ENCODE assay signal across 8 cellular contexts in the genomic region with DNA sequence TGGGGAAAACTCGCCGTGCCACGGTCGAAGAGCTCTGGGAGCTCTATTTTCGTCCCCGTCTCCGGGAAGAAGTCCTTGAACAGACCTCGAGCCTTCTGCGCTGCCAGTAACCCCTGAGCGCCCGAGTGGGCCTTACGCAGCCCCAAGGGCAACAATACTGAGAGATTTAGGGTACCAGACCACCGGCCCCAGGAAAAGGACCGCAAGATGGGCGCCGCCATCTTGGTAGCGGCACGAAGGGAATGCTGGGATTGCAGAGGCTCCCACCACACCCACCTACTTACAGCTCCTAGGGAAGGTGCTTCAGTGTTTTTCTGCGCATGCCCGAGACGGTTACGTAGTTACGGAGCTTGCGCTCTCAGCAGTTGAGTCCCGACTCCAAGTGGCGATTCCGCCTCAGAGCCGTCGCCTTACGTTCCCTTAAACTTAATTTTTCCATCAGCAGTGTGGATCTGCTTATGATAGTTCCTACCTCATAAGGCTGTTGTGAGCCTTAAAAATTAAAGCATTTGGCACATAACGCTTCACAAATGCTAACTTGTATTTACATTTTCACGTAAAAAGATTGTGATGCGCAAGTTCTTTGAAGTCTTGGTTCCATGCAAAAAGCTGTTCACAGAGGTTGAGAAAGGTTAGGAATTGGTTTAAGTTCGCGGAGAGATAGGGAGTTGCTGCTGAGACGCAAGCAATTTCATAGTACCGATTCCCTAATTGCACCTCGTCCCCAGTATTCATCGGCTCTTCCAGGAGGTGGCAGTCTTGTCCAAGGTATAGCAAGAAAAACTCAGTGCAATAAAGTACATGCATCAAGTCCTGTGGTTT. TPM values are rescaled to one million over a fixed set of nuclear protein-coding genes. Genes with fewer than 3 reads are reported as not detected.
DNase-seq lines count a peak whose midpoint lies in the region; ATAC-seq, FAIRE-seq and TF ChIP-seq lines count a peak whose summit lies in the region.

Gene YARS2 (minus strand): TSS at position 244 of the 822 bp plus-strand sequence. CDS start 23 bp downstream, at position 221.

- TF ChIP-seq CTCF in GM12875 (IDR thresholded peaks at IDR 0.05; ENCODE audit: borderline replicate concordance, insufficient read depth, low read depth, low read length) = peak; percentile 63
- TF ChIP-seq CTCF in left ventricle myocardium inferior (IDR thresholded peaks at IDR 0.05; ENCODE audit: borderline replicate concordance) = peak; percentile 85
- TF ChIP-seq CTCF in prostate gland (IDR thresholded peaks at IDR 0.05) = peak; percentile 52 to 91 (median 83)

- H3K4me1 ChIP-seq in left ventricle myocardium inferior = peaks cover 30% of the 10 kb centered on the region
- peaks cover 6% of the 10 kb centered on the region for H3K4me1 ChIP-seq in prostate gland (replicated peaks)

- peak; percentile 93 for ATAC-seq in HG02840 (IDR thresholded peaks at IDR 0.05; ENCODE audit: low FRiP score, unreplicated experiment)

- H3K4me3 ChIP-seq in GM12875 (ENCODE audit: low read depth, low read length) (peak within 1 kb of the TSS; percentile 87), left ventricle myocardium inferior (peak within 1 kb of the TSS; percentile 97), prostate gland (peak within 1 kb of the TSS; percentile 87 to 88)

- peak; percentile 90 for DNase-seq in NCI-H1436 treated with DMSO at 0.1 percent for 48 hours (lab: John Stamatoyannopoulos, UW)
- peak; percentile 78 to 94 (median 82) for DNase-seq in T-helper 1 cell
- DNase-seq in amniotic epithelial cell (ENCODE audit: low read depth) = peak; percentile 98
- peak; percentile 94 for DNase-seq in left ventricle myocardium inferior
- DNase-seq in prostate gland (ENCODE audit: low spot score) = peak; percentile 96
- DNase-seq in urothelium cell line (ENCODE audit: low spot score) = peak; percentile 93

- H3K27me3 ChIP-seq in left ventricle myocardium inferior (ENCODE audit: low read depth) (peaks cover 1% of the 10 kb centered on the region), prostate gland (replicated peaks; ENCODE audit: insufficient read depth) (no peaks in the 10 kb centered on the region)

- H3K9me3 ChIP-seq in left ventricle myocardium inferior (replicated peaks) (no peaks in the 10 kb centered on the region), prostate gland (no peaks in the 10 kb centered on the region)

- H3K27ac ChIP-seq in left ventricle myocardium inferior (replicated peaks) = peak within 1 kb of the TSS; percentile 92
- peak within 1 kb of the TSS; percentile 91 to 92 for H3K27ac ChIP-seq in prostate gland

- FAIRE-seq in urothelium cell line (lab: Jason Lieb, UNC) = peak; percentile 32

- TF ChIP-seq POLR2A in prostate gland (IDR thresholded peaks at IDR 0.05) = peak; percentile 65

- peaks cover 29% of the 10 kb centered on the region for H3K36me3 ChIP-seq in left ventricle myocardium inferior
- no peaks in the 10 kb centered on the region for H3K36me3 ChIP-seq in prostate gland

- WGBS in prostate gland = under 1% methylated on average over 39 of the region's 39 CpGs

- intact Hi-C loops in left ventricle myocardium inferior (cut with micrococcal nuclease) (loop anchor here (5.0 kb wide), 1 partner anchor 1266 kb away; the partner anchor contains the start of gene ALG10), prostate gland (cut with DNase I) (loop anchor here (2.0 to 5.0 kb wide), 3 partner anchors 163 to 1461 kb away; partner anchors contain the start of gene ALG10)

RNA-seq across cellular contexts. Expression of gene YARS2, which starts in this region (rescaled TPM):
- total RNA-seq in left ventricle myocardium inferior (11.6 TPM), prostate gland (10 to 100 TPM; 19.2 to 26.2 TPM)

Comparison
In these comparisons a context has a peak if more than half of its experiments do, and no peak if none do; other contexts are left out.
1. Peak in every context shown above with its lines: DNase-seq, ATAC-seq, H3K4me3 ChIP-seq and H3K27ac ChIP-seq.